ENCODE assay signal across 8 cellular contexts in the genomic region with DNA sequence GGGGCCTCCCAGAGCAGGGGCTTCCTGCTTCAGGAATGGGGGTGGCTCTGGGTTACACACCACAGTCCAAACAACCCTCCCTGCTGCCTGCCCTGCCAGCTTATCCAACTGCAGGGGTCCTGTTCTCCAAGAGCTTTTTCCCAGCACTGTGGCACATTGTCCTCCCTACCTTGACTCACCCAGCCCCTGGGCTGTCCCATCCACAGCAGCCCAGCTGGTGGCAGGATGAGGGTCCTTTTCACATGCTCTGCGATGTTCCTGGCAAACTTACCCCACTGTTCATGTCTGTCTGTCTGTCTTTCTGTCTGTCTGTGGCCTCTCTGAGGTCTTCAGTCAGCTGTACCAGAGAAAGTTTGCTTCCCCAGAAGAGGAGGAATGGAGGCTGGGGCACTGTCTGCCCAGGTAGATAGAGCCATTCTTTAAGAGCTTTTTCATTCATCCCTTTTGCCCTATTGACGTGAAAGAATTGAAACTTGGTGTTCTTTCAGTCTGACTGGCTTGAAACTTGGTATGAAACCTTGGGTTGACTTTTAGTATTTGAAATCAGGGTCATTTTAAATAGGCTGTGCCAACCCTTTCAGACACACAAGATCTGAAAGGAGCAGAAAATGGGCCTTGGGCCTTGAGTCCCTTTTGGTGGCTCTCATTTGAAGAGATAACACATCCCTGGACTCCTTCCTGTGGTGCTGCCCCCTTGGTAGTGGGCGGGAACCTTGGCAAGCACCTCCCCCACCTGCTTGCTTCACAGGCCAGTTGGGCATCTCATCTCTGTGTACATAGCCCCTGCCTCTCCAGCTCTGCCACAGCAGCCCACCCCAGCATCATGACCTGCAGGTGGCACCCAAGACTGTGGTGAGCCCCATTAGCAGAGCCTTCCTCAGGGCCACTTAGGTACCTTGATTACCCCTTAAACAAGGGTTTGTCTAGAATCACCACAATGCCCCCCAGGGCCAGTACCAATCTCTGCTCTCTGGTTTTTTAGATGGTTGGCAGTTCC.
DNase-seq lines count a peak whose midpoint lies in the region; ATAC-seq and TF ChIP-seq lines count a peak whose summit lies in the region.

No MANE protein-coding gene starts in this region.

- H3K9ac ChIP-seq in Karpas-422 (ENCODE audit: low read length), result no peak overlapping the region

- no peak overlapping the region for H3K27ac ChIP-seq in Karpas-422 (ENCODE audit: low read length)
- no peak overlapping the region for H3K27ac ChIP-seq in right lobe of liver
- H3K27ac ChIP-seq in vagina, result peak overlapping the region; percentile 64

- WGBS in right lobe of liver (ENCODE audit: insufficient coverage, low coverage, low lambda C conversion rate, missing lambda C conversion rate), result 69% methylated on average over 2 of the region's 3 CpGs

- no peaks in the 10 kb centered on the region for H3K27me3 ChIP-seq in Karpas-422 (ENCODE audit: low read length)
- no peaks in the 10 kb centered on the region for H3K27me3 ChIP-seq in right lobe of liver
- no peaks in the 10 kb centered on the region for H3K27me3 ChIP-seq in vagina

- H3K4me1 ChIP-seq in Karpas-422 (ENCODE audit: low read length) (no peaks in the 10 kb centered on the region), right lobe of liver (no peaks in the 10 kb centered on the region), vagina (peaks cover 25% of the 10 kb centered on the region)

- peak in 3 of 4 donors; percentile 11 to 31 (median 17) for ATAC-seq in right lobe of liver
- ATAC-seq in GM21360 (IDR thresholded peaks at IDR 0.05; ENCODE audit: unreplicated experiment), result no peak

- no peaks in the 10 kb centered on the region for H3K9me2 ChIP-seq in Karpas-422 (replicated peaks; ENCODE audit: insufficient read depth, low read length)

- no peak for TF ChIP-seq POLR2A in right lobe of liver (IDR thresholded peaks at IDR 0.05)
- TF ChIP-seq POLR2A in vagina (IDR thresholded peaks at IDR 0.05), result no peak

- H4K20me1 ChIP-seq in Karpas-422 (ENCODE audit: insufficient read depth, low read depth, low read length), result no peaks in the 10 kb centered on the region

- TF ChIP-seq CTCF in AG10803 (conservative IDR thresholded peaks at IDR 0.05; ENCODE audit: low read length) (peak; percentile 31), right lobe of liver (IDR thresholded peaks at IDR 0.05) (no peak), vagina (IDR thresholded peaks at IDR 0.05) (no peak)

- no peaks in the 10 kb centered on the region for H3K9me3 ChIP-seq in Karpas-422 (ENCODE audit: low read length)
- H3K9me3 ChIP-seq in right lobe of liver, result no peaks in the 10 kb centered on the region
- no peaks in the 10 kb centered on the region for H3K9me3 ChIP-seq in vagina

- no peaks in the 10 kb centered on the region for H3K36me3 ChIP-seq in Karpas-422 (ENCODE audit: insufficient read depth, low read length)
- H3K36me3 ChIP-seq in right lobe of liver, result peaks cover 0 to 3% (median 0%) of the 10 kb centered on the region in 4 donors
- H3K36me3 ChIP-seq in vagina, result peaks cover 0 to 18% of the 10 kb centered on the region in 2 donors

- H3K4me3 ChIP-seq in AG10803 (ENCODE audit: low read length) (no peak overlapping the region), Karpas-422 (ENCODE audit: low read length) (no peak overlapping the region), right lobe of liver (no peak overlapping the region), vagina (no peak overlapping the region)

- no peak overlapping the region for H2AFZ ChIP-seq in Karpas-422 (ENCODE audit: low read length)

- no peaks in the 10 kb centered on the region for H3K79me2 ChIP-seq in Karpas-422 (ENCODE audit: low read length)

- DNase-seq in AG10803 (ENCODE audit: low read depth), result no peak
- DNase-seq in Karpas-422, result peak; percentile 71
- peak; percentile 17 for DNase-seq in activated gamma-delta T cell treated with anti-CD3 and anti-CD28 coated beads, Interleukin-2, amount 50 U/mL, for 16 hours (ENCODE audit: low read depth)
- DNase-seq in right lobe of liver, result no peak
- DNase-seq in vagina (ENCODE audit: extremely low spot score in 2 of 2), result no peak
- DNase-seq in DMS53 treated with DMSO at 0.1 percent for 48 hours (lab: John Stamatoyannopoulos, UW; ENCODE audit: unreplicated experiment), result no peak
- no peak for DNase-seq in SK-N-DZ (ENCODE audit: low spot score)

- no peak overlapping the region for H3K4me2 ChIP-seq in Karpas-422 (ENCODE audit: low read depth, low read length, poor library complexity, severe bottlenecking)

- intact Hi-C loops in right lobe of liver (cut with DNase I) (no loop called here), vagina (cut with DNase I) (loop anchor here (2.0 kb wide), 1 partner anchor 68 kb away; no protein-coding TSS in a partner anchor)

Comparison
In these comparisons a context has a peak if more than half of its experiments do, and no peak if none do; other contexts are left out.
1. DNase-seq: peak in Karpas-422 (single experiment) and activated gamma-delta T cell treated with anti-CD3 and anti-CD28 coated beads, Interleukin-2, amount 50 U/mL, for 16 hours (single experiment); none in AG10803 (single experiment), right lobe of liver (0 of 3), vagina (0 of 2), DMS53 treated with DMSO at 0.1 percent for 48 hours (single experiment) and SK-N-DZ (single experiment).